Comparison of ENCODE assay signal across 9 cellular contexts in genomic region chr19:55248166-55248675, GRCh38. TPM values are rescaled to one million over a fixed set of nuclear protein-coding genes. Genes with fewer than 3 reads are reported as not detected.
DNase-seq lines count a peak whose midpoint lies in the region; TF ChIP-seq lines count a peak whose summit lies in the region.
"Had no signal": no experiment of that assay in that cellular context is flagged by ENCODE, and none has a peak within 500 bp of the region (broad histone marks: within the 10 kb centered on the region; RNA-seq: fewer than 3 reads in every experiment).

No MANE protein-coding gene starts in this region.

- peaks cover 36% of the 10 kb centered on the region for H3K36me3 ChIP-seq in CD4-positive, alpha-beta memory T cell (ENCODE audit: insufficient read depth, low read length)
- H3K36me3 ChIP-seq in PC-9 (ENCODE audit: low read depth), result peaks cover 16% of the 10 kb centered on the region
- H3K36me3 ChIP-seq in sigmoid colon, result peaks cover 31 to 38% (median 33%) of the 10 kb centered on the region in 4 donors

- peak overlapping the region in 6 of 7 donors; percentile 19 to 85 (median 64) for H3K27ac Mint-ChIP-seq in CD4-positive, alpha-beta memory T cell
- H3K27ac Mint-ChIP-seq in immature natural killer cell, result peak overlapping the region in 4 of 6 donors; percentile 59 to 84 (median 68)
- H3K27ac Mint-ChIP-seq: T-helper 1 cell treated with Interleukin-12 subunit alpha and Interleukin-12 subunit beta and Interleukin-4 antibody, amounts not matched to agents 30 μg/mL and 1 μg/mL, for 36 hours had no signal

- H3F3A ChIP-seq in PC-9 (ENCODE audit: insufficient read depth, low read depth), result peaks cover 30% of the 10 kb centered on the region; the same call in 1 of the 2 replicates

- H3K4me3 Mint-ChIP-seq in CD4-positive, alpha-beta memory T cell, result peak overlapping the region in 2 of 8 donors; percentile 26 to 43
- peak overlapping the region in 2 of 5 donors; percentile 2 to 39 for H3K4me3 Mint-ChIP-seq in immature natural killer cell
- H3K4me3 Mint-ChIP-seq: T-helper 1 cell treated with Interleukin-12 subunit alpha and Interleukin-12 subunit beta and Interleukin-4 antibody, amounts not matched to agents 30 μg/mL and 1 μg/mL, for 36 hours had no signal

- POLR2A ChIA-PET in CD4-positive, alpha-beta memory T cell (lab: Charles Lee; ENCODE audit: partially characterized antibody), result interaction anchor here (1.2 to 1.3 kb wide), 2 partner anchors 11 to 131 kb away, joined by 3 to 5 read pairs; partner anchors contain the start of genes PPP1R12C and PPP6R1
- POLR2A ChIA-PET in PC-9 (lab: Charles Lee; ENCODE audit: unreplicated experiment), result interaction anchor here (0.5 to 0.6 kb wide), 3 partner anchors 11 to 107 kb away, joined by 7 to 9 read pairs (median 8); no protein-coding TSS in a partner anchor

- TF ChIP-seq EP300 in sigmoid colon (IDR thresholded peaks at IDR 0.05), result no peak

- no peaks in the 10 kb centered on the region for H3K9me3 ChIP-seq in CD4-positive, alpha-beta memory T cell (ENCODE audit: control insufficient read depth in 1 of 2, low read length in 2 of 2)
- no peaks in the 10 kb centered on the region for H3K9me3 ChIP-seq in PC-9 (ENCODE audit: insufficient read depth, low read depth)
- H3K9me3 ChIP-seq in sigmoid colon, result no peaks in the 10 kb centered on the region
- H3K9me3 ChIP-seq: stomach had no signal

- H3K9me2 ChIP-seq in PC-9 (ENCODE audit: insufficient read depth), result no peaks in the 10 kb centered on the region

- CTCF ChIA-PET in CD4-positive, alpha-beta memory T cell (lab: Charles Lee; ENCODE audit: partially characterized antibody), result interaction anchor here (0.6 kb wide), 1 partner anchor 70 kb away, joined by 3 read pairs; no protein-coding TSS in a partner anchor
- CTCF ChIA-PET in PC-9 (lab: Charles Lee), result interaction anchor here (0.8 kb wide), 1 partner anchor 53 kb away, joined by 3 read pairs; no protein-coding TSS in a partner anchor

- H3K4me2 ChIP-seq in PC-9, result peak overlapping the region; percentile 26

- peaks cover 76% of the 10 kb centered on the region for H4K20me1 ChIP-seq in PC-9 (ENCODE audit: insufficient read depth)

- H3K4me1 Mint-ChIP-seq in CD4-positive, alpha-beta memory T cell, result peaks cover 26 to 53% (median 37%) of the 10 kb centered on the region in 4 donors
- H3K4me1 Mint-ChIP-seq in immature natural killer cell, result peaks cover 45 to 50% of the 10 kb centered on the region in 2 donors

- H3K4me1 ChIP-seq in CD4-positive, alpha-beta memory T cell (ENCODE audit: insufficient read depth, low read length), result peaks cover 59% of the 10 kb centered on the region
- H3K4me1 ChIP-seq in PC-9 (replicated peaks; ENCODE audit: insufficient read depth), result peaks cover 46% of the 10 kb centered on the region
- peaks cover 0 to 43% (median 12%) of the 10 kb centered on the region in 4 donors for H3K4me1 ChIP-seq in sigmoid colon

- no TSS peak for BruUV-seq in PC-9 (replicated peaks; lab: Mats Ljungman, UMichigan)

- TF ChIP-seq CTCF in PC-9 (conservative IDR thresholded peaks at IDR 0.05) (no peak), sigmoid colon (IDR thresholded peaks at IDR 0.05) (no peak)

- WGBS in sigmoid colon, 2 donors, result 65 to 75% methylated on average over 10 of the region's 10 CpGs

- no peak for DNase-seq in CD4-positive, alpha-beta memory T cell
- DNase-seq in PC-9, result no peak
- DNase-seq in immature natural killer cell, result no peak
- DNase-seq in HuH-7.5 (ENCODE audit: low spot score), result no peak
- no peak for DNase-seq in sigmoid colon
- DNase-seq in NCI-H187 treated with DMSO at 0.1 percent for 48 hours (lab: John Stamatoyannopoulos, UW), result no peak
- DNase-seq: activated CD8-positive, alpha-beta memory T cell treated with anti-CD3 and anti-CD28 coated beads for 24 hours; stomach had no signal

- peaks cover 75% of the 10 kb centered on the region for H3K79me2 ChIP-seq in PC-9 (ENCODE audit: low read depth)

- no peak overlapping the region for H2AFZ ChIP-seq in PC-9

- no peaks in the 10 kb centered on the region for H3K27me3 ChIP-seq in CD4-positive, alpha-beta memory T cell (ENCODE audit: insufficient read depth, low read length)
- H3K27me3 ChIP-seq in PC-9 (ENCODE audit: insufficient read depth, low read depth) (no peaks in the 10 kb centered on the region), sigmoid colon (no peaks in the 10 kb centered on the region)
- H3K27me3 ChIP-seq: stomach had no signal

- H3K36me3 Mint-ChIP-seq in CD4-positive, alpha-beta memory T cell, result peaks cover 25 to 38% of the 10 kb centered on the region in 2 donors
- peaks cover 3 to 6% (median 3%) of the 10 kb centered on the region in 3 donors for H3K36me3 Mint-ChIP-seq in immature natural killer cell

- intact Hi-C loops in CD4-positive, alpha-beta memory T cell (cut with micrococcal nuclease), result no loop called here
- intact Hi-C loops in PC-9 (cut with micrococcal nuclease; ENCODE audit: unreplicated experiment), result no loop called here
- intact Hi-C loops in sigmoid colon (cut with DNase I), result no loop called here

- H3K9me3 Mint-ChIP-seq in CD4-positive, alpha-beta memory T cell, result no peaks in the 10 kb centered on the region
- no peaks in the 10 kb centered on the region for H3K9me3 Mint-ChIP-seq in immature natural killer cell
- H3K9me3 Mint-ChIP-seq: T-helper 1 cell treated with Interleukin-12 subunit alpha and Interleukin-12 subunit beta and Interleukin-4 antibody, amounts not matched to agents 30 μg/mL and 1 μg/mL, for 36 hours had no signal

- no peaks in the 10 kb centered on the region for H3K27me3 Mint-ChIP-seq in CD4-positive, alpha-beta memory T cell
- peaks cover 0 to 6% (median 3%) of the 10 kb centered on the region in 3 donors for H3K27me3 Mint-ChIP-seq in immature natural killer cell (ENCODE audit: low read depth in 3 of 3)

- H3K4me3 ChIP-seq in CD4-positive, alpha-beta memory T cell (ENCODE audit: low read length in 2 of 2), result no peak overlapping the region
- H3K4me3 ChIP-seq in PC-9, result no peak overlapping the region
- H3K4me3 ChIP-seq in sigmoid colon, result no peak overlapping the region
- H3K4me3 ChIP-seq: stomach had no signal

- TF ChIP-seq POLR2A in sigmoid colon (IDR thresholded peaks at IDR 0.05), result no peak

- no peak overlapping the region for H3K27ac ChIP-seq in CD4-positive, alpha-beta memory T cell (ENCODE audit: low read depth, low read length)
- peak overlapping the region; percentile 24; the same call in 1 of the 2 replicates for H3K27ac ChIP-seq in PC-9
- H3K27ac ChIP-seq in sigmoid colon, result no peak overlapping the region

RNA-seq across cellular contexts. Expression of gene PPP6R1, which starts 10.6 kb away (rescaled TPM):
- total RNA-seq in CD4-positive, alpha-beta memory T cell, result 100 to 1,000 TPM; 161 to 162 TPM
- 100 to 1,000 TPM in 1 of 2 donors, 10 to 100 TPM in 1; 22.9 to 107 TPM for polyA plus RNA-seq in CD4-positive, alpha-beta memory T cell
- total RNA-seq in PC-9 (2021) (136 and 159 TPM in 2 replicates), sigmoid colon (10 to 100 TPM; 17.1 to 46.8 (median 24.9) TPM)
- polyA plus RNA-seq in immature natural killer cell (100 to 1,000 TPM in 1 of 3 donors, 10 to 100 TPM in 2; 43.1 to 123 (median 47.9) TPM), sigmoid colon (10 to 100 TPM; 19.8 to 78.1 (median 22.9) TPM)

RNA-seq across cellular contexts. Expression of gene TMEM86B, which starts 19.7 kb away (rescaled TPM):
- 10 to 100 TPM; 19.7 to 22.1 TPM for total RNA-seq in CD4-positive, alpha-beta memory T cell
- polyA plus RNA-seq in CD4-positive, alpha-beta memory T cell, result 1 to 10 TPM in 1 of 2 donors, not detected in 1; 3.5 TPM
- total RNA-seq in PC-9 (2021), result 18.1 and 18.4 TPM in 2 replicates
- polyA plus RNA-seq in immature natural killer cell, result 1 to 10 TPM in 1 of 3 donors, under 1 TPM in 1, not detected in 1; 0.59 to 2.4 TPM
- total RNA-seq in sigmoid colon, result 1 to 10 TPM; 1.1 to 3.6 (median 1.8) TPM
- 1 to 10 TPM in 2 of 3 donors, under 1 TPM in 1; 0.69 to 7.9 (median 1.8) TPM for polyA plus RNA-seq in sigmoid colon

RNA-seq across cellular contexts. Expression of gene HSPBP1, which starts 31.7 kb away (rescaled TPM):
- 10 to 100 TPM; 17.9 to 18.5 TPM for total RNA-seq in CD4-positive, alpha-beta memory T cell
- polyA plus RNA-seq in CD4-positive, alpha-beta memory T cell, result 10 to 100 TPM; 35.7 to 38.7 TPM
- total RNA-seq in PC-9 (2021) (66.2 and 79.6 TPM in 2 replicates), sigmoid colon (10 to 100 TPM; 19.7 to 30.5 (median 23.8) TPM)
- polyA plus RNA-seq in immature natural killer cell (10 to 100 TPM; 42.6 to 46.7 (median 46.3) TPM), sigmoid colon (10 to 100 TPM; 31.8 to 62.7 (median 32.4) TPM)

RNA-seq across cellular contexts. Expression of gene BRSK1, which starts 35.6 kb away (rescaled TPM):
- 1 to 10 TPM; 1.4 to 1.7 TPM for total RNA-seq in CD4-positive, alpha-beta memory T cell
- not detected for polyA plus RNA-seq in CD4-positive, alpha-beta memory T cell
- total RNA-seq in PC-9 (2021), result 6.5 and 14.4 TPM in 2 replicates
- polyA plus RNA-seq in immature natural killer cell, result not detected
- total RNA-seq in sigmoid colon, result 10 to 100 TPM in 2 of 4 donors, 1 to 10 TPM in 2; 3.9 to 20.6 (median 10.8) TPM
- polyA plus RNA-seq in sigmoid colon, result 1 to 10 TPM in 2 of 3 donors, not detected in 1; 2.9 to 4.2 TPM

RNA-seq across cellular contexts. Expression of gene PTPRH, which starts 38.9 kb away (rescaled TPM):
- total RNA-seq in CD4-positive, alpha-beta memory T cell, result not detected
- not detected for polyA plus RNA-seq in CD4-positive, alpha-beta memory T cell
- total RNA-seq in PC-9 (2021), result 11.7 and 21.4 TPM in 2 replicates
- polyA plus RNA-seq in immature natural killer cell, result not detected
- 1 to 10 TPM in 3 of 4 donors, under 1 TPM in 1; 0.95 to 4.3 (median 2.0) TPM for total RNA-seq in sigmoid colon
- polyA plus RNA-seq in sigmoid colon, result 10 to 100 TPM; 31.2 to 61.3 (median 33.3) TPM
